In genomic region chr10:75404335-75405200, GRCh38 we compare ENCODE assay signal across 8 cellular contexts. TPM values are rescaled to one million over a fixed set of nuclear protein-coding genes. Genes with fewer than 3 reads are reported as not detected.
A peak's percentile ranks its signal among the peaks of the same experiment; 100 is the strongest.
DNase-seq lines count a peak whose midpoint lies in the region; ATAC-seq and TF ChIP-seq lines count a peak whose summit lies in the region.

No MANE protein-coding gene starts in this region.

- H3K27me3 ChIP-seq in colonic mucosa, result peaks cover 15% of the 10 kb centered on the region

- H3K9me3 ChIP-seq in colonic mucosa, result no peaks in the 10 kb centered on the region

- H3K27ac ChIP-seq in colonic mucosa, result no peak overlapping the region

- peaks cover 5% of the 10 kb centered on the region for H3K4me1 ChIP-seq in colonic mucosa

- DNase-seq in DMS79 treated with DMSO at 0.1 percent for 48 hours (lab: John Stamatoyannopoulos, UW), result peak; percentile 51
- DNase-seq in NCI-H146 (lab: John Stamatoyannopoulos, UW), result peak; percentile 81
- peak; percentile 57 for DNase-seq in colonic mucosa
- DNase-seq in mucosa of gallbladder (ENCODE audit: low spot score), result peak; percentile 24
- DNase-seq in Ammon's horn (ENCODE audit: low spot score), result no peak
- DNase-seq in middle frontal gyrus (ENCODE audit: extremely low spot score, low spot score), result no peak

- peak overlapping the region; percentile 60 for H3K4me3 ChIP-seq in colonic mucosa

- no peak for TF ChIP-seq CTCF in colonic mucosa (IDR thresholded peaks at IDR 0.05)

- no peaks in the 10 kb centered on the region for H3K36me3 ChIP-seq in colonic mucosa

- intact Hi-C loops in colonic mucosa (cut with DNase I), result loop anchor here (5.0 to 10.0 kb wide), 4 partner anchors 243 to 683 kb away; no protein-coding TSS in a partner anchor

- ATAC-seq in GM21360 (IDR thresholded peaks at IDR 0.05; ENCODE audit: unreplicated experiment) (no peak), HG02852 (IDR thresholded peaks at IDR 0.05; ENCODE audit: unreplicated experiment) (no peak)

- peak overlapping the region; percentile 26 to 86 for H3K9ac ChIP-seq in colonic mucosa (ENCODE audit: low read depth in 2 of 2, low read length in 2 of 2)

RNA-seq across cellular contexts. Expression of gene ZNF503, which starts 3.0 kb away (rescaled TPM):
- total RNA-seq in colonic mucosa (1 to 10 TPM; 3.6 to 8.0 TPM), mucosa of gallbladder (15.9 TPM)

RNA-seq across cellular contexts. Expression of gene LRMDA, which starts 26.9 kb away (rescaled TPM):
- total RNA-seq in colonic mucosa (1 to 10 TPM; 2.5 to 5.2 TPM), mucosa of gallbladder (17.1 TPM)

Comparison
In these comparisons a context has a peak if more than half of its experiments do, and no peak if none do; other contexts are left out.
1. DNase-seq: peak in DMS79 treated with DMSO at 0.1 percent for 48 hours (single experiment), NCI-H146 (single experiment), colonic mucosa (single experiment) and mucosa of gallbladder (single experiment); none in Ammon's horn (single experiment) and middle frontal gyrus (single experiment).